20 cellular contexts compared by ENCODE assay signal in genomic region chr1:918353-918752, GRCh38. TPM values are rescaled to one million over a fixed set of nuclear protein-coding genes. Genes with fewer than 3 reads are reported as not detected.
DNase-seq lines count a peak whose midpoint lies in the region; ATAC-seq, FAIRE-seq and TF ChIP-seq lines count a peak whose summit lies in the region.
"Had no signal": no experiment of that assay in that cellular context is flagged by ENCODE, and none has a peak within 500 bp of the region (broad histone marks: within the 10 kb centered on the region; RNA-seq: fewer than 3 reads in every experiment).

No MANE protein-coding gene starts in this region.

- H3K23ac ChIP-seq in H1 (ENCODE audit: insufficient read length): no peak overlapping the region

- H3K4me3 ChIP-seq in HEK293 (ENCODE audit: low read depth, low read length) (no peak overlapping the region), H1 (ENCODE audit: extremely low read depth in 1 of 4, insufficient read depth in 2 of 4, low read depth in 3 of 4, low read length in 4 of 4) (no peak overlapping the region), prostate gland (no peak overlapping the region)

- H3K4me2 ChIP-seq in H1 (ENCODE audit: insufficient read depth in 1 of 2, low read depth in 2 of 2, low read length in 2 of 2): no peak overlapping the region
- H3K4me2 ChIP-seq: SK-N-SH had no signal

- no peak overlapping the region for H3K4ac ChIP-seq in H1 (replicated peaks; ENCODE audit: insufficient read length, low read depth, low read length)

- H4K20me1 ChIP-seq in H1 (replicated peaks in 1 of 2; ENCODE audit: control insufficient read depth in 1 of 2, insufficient read depth in 2 of 2, low read length in 2 of 2): peaks cover 12 to 25% of the 10 kb centered on the region in 2 experiments

- peaks cover 65% of the 10 kb centered on the region for H3K27me3 Mint-ChIP-seq in nephron progenitor cell (ENCODE audit: low read depth, poor library complexity)

- H4K8ac ChIP-seq in H1 (ENCODE audit: extremely low read depth, insufficient read depth, low read length): no peak overlapping the region

- DNase-seq in H1 (ENCODE audit: low read depth in 1 of 2, low spot score in 2 of 2) (no peak), nephron progenitor cell (peak; percentile 9), prostate gland (ENCODE audit: low spot score) (no peak), ACHN (no peak)
- DNase-seq: DMS53, EL, GF-D8, Kasumi-1, NCI-H1694 treated with DMSO at 0.1 percent for 48 hours, NCI-H2081 treated with DMSO at 0.1 percent for 48 hours, NCI-H2171 treated with DMSO at 0.1 percent for 48 hours, NCI-H526, SHP77, SK-N-SH had no signal

- intact Hi-C loops in prostate gland (cut with DNase I): no loop called here

- H3K56ac ChIP-seq in H1 (replicated peaks; ENCODE audit: insufficient read length, low read depth, low read length): no peak overlapping the region

- H3K4me1 ChIP-seq in HEK293 (ENCODE audit: control insufficient read depth, insufficient read depth, low read length) (peaks cover 32% of the 10 kb centered on the region), H1 (replicated peaks in 1 of 4; ENCODE audit: control insufficient read depth in 3 of 4, insufficient read depth in 4 of 4, low read length in 3 of 4) (peaks cover 0 to 17% (median 14%) of the 10 kb centered on the region in 4 experiments; a peak in 6 of 7 replicates), prostate gland (replicated peaks) (peaks cover 17% of the 10 kb centered on the region)

- TF ChIP-seq POLR2A in H1 (IDR thresholded peaks at IDR 0.05; ENCODE audit: control extremely low read depth in 1 of 2, low read depth in 2 of 2, low read length in 2 of 2) (no peak), prostate gland (IDR thresholded peaks at IDR 0.05) (no peak)

- peaks cover 84% of the 10 kb centered on the region for H3K4me1 Mint-ChIP-seq in nephron progenitor cell

- H3K27ac ChIP-seq in 22Rv1: peak overlapping the region; percentile 91
- no peak overlapping the region; the same call in 1 of the 2 replicates for H3K27ac ChIP-seq in HEK293 (ENCODE audit: extremely low read depth, low read depth, low read length)
- no peak overlapping the region for H3K27ac ChIP-seq in H1 (ENCODE audit: low read depth, low read length)
- no peak overlapping the region for H3K27ac ChIP-seq in prostate gland

- no peaks in the 10 kb centered on the region for H3K23me2 ChIP-seq in H1 (ENCODE audit: low read depth, low read length)

- peaks cover 4% of the 10 kb centered on the region for H3K36me3 Mint-ChIP-seq in nephron progenitor cell (ENCODE audit: low read depth)

- ATAC-seq in HG02840 (IDR thresholded peaks at IDR 0.05; ENCODE audit: low FRiP score, unreplicated experiment): no peak

- H2BK15ac ChIP-seq in H1 (ENCODE audit: low read length): 0 out of 2 replicates have a peak overlapping the region, but pooled peaks have one; percentile 29

- H2BK12ac ChIP-seq in H1 (ENCODE audit: low read depth, low read length): no peak overlapping the region

- in situ Hi-C loops in ACHN (cut with HindIII; ENCODE audit: low pct_ligation_motif_present, low pct_unique_long_range_greater_than_20kb, low sequenced_read_pairs): no loop called here

- no peak overlapping the region for H3K4me3 Mint-ChIP-seq in nephron progenitor cell

- CTCF ChIA-PET in HEK293 (lab: Yijun Ruan, JAX): interaction anchor here (0.6 to 1.2 kb wide), 2 partner anchors 10 to 89 kb away, joined by 3 to 4 read pairs; no protein-coding TSS in a partner anchor
- CTCF ChIA-PET in H1 (lab: Charles Lee; ENCODE audit: partially characterized antibody): interaction anchor here (0.6 to 3.0 kb wide), 3 partner anchors 13 to 281 kb away, joined by 3 to 20 read pairs (median 3); no protein-coding TSS in a partner anchor

- H3K18ac ChIP-seq in H1 (ENCODE audit: extremely low read depth, low read length): no peak overlapping the region

- no peak overlapping the region for H2BK20ac ChIP-seq in H1 (ENCODE audit: low read length)

- no peak overlapping the region for H2AFZ ChIP-seq in H1 (ENCODE audit: low read length)

- WGBS in H1 (ENCODE audit: extremely low coverage in 1 of 2, insufficient coverage in 1 of 2, insufficient read length in 1 of 2, insufficient replicate concordance in 2 of 2, low coverage in 1 of 2, low lambda C conversion rate in 2 of 2, missing lambda C conversion rate in 1 of 2), 2 experiments: 88% methylated on average over 12 of the region's 15 CpGs; no CpG with 5 or more reads in 1 of the 2 experiments
- WGBS in prostate gland: 78% methylated on average over 15 of the region's 15 CpGs

- 0 out of 2 replicates have a peak overlapping the region, but pooled peaks have one; percentile 39 for H2AK5ac ChIP-seq in H1 (ENCODE audit: low read depth, low read length)

- peaks cover 0 to 22% of the 10 kb centered on the region in 2 experiments; a peak in 1 of 3 replicates for H3K36me3 ChIP-seq in HEK293 (ENCODE audit: control insufficient read depth in 2 of 2, insufficient read depth in 1 of 2, low read length in 2 of 2)
- H3K36me3 ChIP-seq in H1 (ENCODE audit: control insufficient read depth in 2 of 4, insufficient read depth in 4 of 4, low read length in 3 of 4): no peaks in the 10 kb centered on the region
- no peaks in the 10 kb centered on the region for H3K36me3 ChIP-seq in prostate gland

- H3K79me1 ChIP-seq in H1 (ENCODE audit: low read depth, low read length): no peaks in the 10 kb centered on the region

- no peak overlapping the region for H3K27ac Mint-ChIP-seq in nephron progenitor cell

- no peaks in the 10 kb centered on the region for H3K79me2 ChIP-seq in H1 (ENCODE audit: control insufficient read depth in 1 of 2, insufficient read depth in 2 of 2, low read length in 2 of 2)

- no peak overlapping the region for H3K14ac ChIP-seq in H1 (ENCODE audit: insufficient read length)

- H4K91ac ChIP-seq in H1 (replicated peaks; ENCODE audit: insufficient read length, low read length): no peak overlapping the region

- H3K9ac ChIP-seq in H1 (replicated peaks in 1 of 4; ENCODE audit: extremely low read depth in 1 of 4, low read depth in 3 of 4, low read length in 3 of 4): no peak overlapping the region
- H3K9ac ChIP-seq: SK-N-SH had no signal

- TF ChIP-seq EP300 in H1 (IDR thresholded peaks at IDR 0.05; ENCODE audit: borderline replicate concordance in 1 of 2, low read depth in 2 of 2, low read length in 2 of 2): no peak

- TF ChIP-seq CTCF in 22Rv1 (IDR thresholded peaks at IDR 0.05): no peak
- no peak for TF ChIP-seq CTCF in HEK293 (tag by site-specific recombination; IDR thresholded peaks at IDR 0.05)
- TF ChIP-seq CTCF in H1 (IDR thresholded peaks at IDR 0.05; ENCODE audit: control extremely low read depth in 1 of 3, insufficient read depth in 1 of 3, low read depth in 1 of 3, low read length in 3 of 3): no peak
- no peak for TF ChIP-seq CTCF in nephron progenitor cell (IDR thresholded peaks at IDR 0.05)
- no peak for TF ChIP-seq CTCF in prostate gland (IDR thresholded peaks at IDR 0.05)

- no peaks in the 10 kb centered on the region for H3K9me3 ChIP-seq in HEK293 (ENCODE audit: control insufficient read depth, insufficient read depth, low read depth, low read length)
- H3K9me3 ChIP-seq in H1 (ENCODE audit: insufficient read depth in 2 of 2, low read depth in 1 of 2, low read length in 1 of 2): no peaks in the 10 kb centered on the region; a peak in 1 of 4 replicates
- H3K9me3 ChIP-seq in prostate gland: no peaks in the 10 kb centered on the region
- H3K9me3 ChIP-seq: SK-N-SH had no signal

- no peak overlapping the region for H2BK5ac ChIP-seq in H1 (ENCODE audit: low read depth, low read length)

- peaks cover 37 to 94% (median 80%) of the 10 kb centered on the region in 4 experiments for H3K27me3 ChIP-seq in H1 (replicated peaks in 1 of 4; ENCODE audit: control insufficient read depth in 3 of 4, extremely low read depth in 1 of 4, insufficient read depth in 3 of 4, low read length in 3 of 4)
- no peaks in the 10 kb centered on the region for H3K27me3 ChIP-seq in prostate gland (replicated peaks; ENCODE audit: insufficient read depth)

- no peak overlapping the region for H2BK120ac ChIP-seq in H1 (replicated peaks; ENCODE audit: low read depth, low read length)

- no peak for TF ChIP-seq RAD21 in H1 (IDR thresholded peaks at IDR 0.05 in 1 of 2, conservative IDR thresholded peaks at IDR 0.05 in 1 of 2; ENCODE audit: low read depth in 2 of 2, low read length in 2 of 2)

- POLR2A ChIA-PET in HEK293 (lab: Yijun Ruan, JAX) (interaction anchor here (0.5 to 5.2 kb wide), 4 partner anchors 13 to 40 kb away, joined by 4 to 106 read pairs (median 12); partner anchors contain the start of gene NOC2L), H1 (lab: Charles Lee; ENCODE audit: partially characterized antibody) (interaction anchor here (0.9 to 2.0 kb wide), 3 partner anchors 11 to 73 kb away, joined by 3 to 10 read pairs (median 4); no protein-coding TSS in a partner anchor)

- no peak overlapping the region for H4K5ac ChIP-seq in H1 (ENCODE audit: insufficient read length, low read depth, low read length)

- no peak for FAIRE-seq in H1 (lab: Jason Lieb, UNC)
- FAIRE-seq: D721Med, H54 had no signal

- no peaks in the 10 kb centered on the region for H3K9me3 Mint-ChIP-seq in nephron progenitor cell

RNA-seq across cellular contexts. Expression of gene SAMD11, which starts 5.4 kb away (rescaled TPM):
- 0.25 and 0.30 TPM in 2 replicates for total RNA-seq in H1 (2021; fragmentation: NEBNext Ultra II Directional; extraction: Animal tissue kit (Norgen Biotek cat#: 25700))
- polyA plus RNA-seq in H1 (2011; rRNA removed): 0.18 and 0.66 TPM in 2 replicates
- polyA plus RNA-seq in H1 (2011; cell fraction: cytosol; rRNA removed): 0.74 TPM
- polyA plus RNA-seq in H1 (2011; cell fraction: nucleus; rRNA removed): 2.3 TPM
- 0.13 to 0.43 TPM (median 0.25 TPM) in 3 of 4 replicates, not detected in the other for polyA plus RNA-seq in H1 (2012, experiment 1 of 2)
- polyA plus RNA-seq in H1 (2012, experiment 2 of 2): 1.7 TPM
- polyA plus RNA-seq in H1 (2013, experiment 1 of 2): 0.06 TPM
- 0.06 TPM for polyA plus RNA-seq in H1 (2013, experiment 2 of 2)
- polyA minus RNA-seq in H1 (2011; rRNA and poly(A)+ RNA removed): 0.10 TPM in 1 of 2 replicates, not detected in the other
- polyA minus RNA-seq in H1 (2011; cell fraction: cytosol; rRNA and poly(A)+ RNA removed): 11.0 TPM
- polyA minus RNA-seq in H1 (2011; cell fraction: nucleus; rRNA and poly(A)+ RNA removed): 1.3 TPM
- total RNA-seq in prostate gland: 10 to 100 TPM in 1 of 2 donors, 1 to 10 TPM in 1; 4.5 to 61.6 TPM
- total RNA-seq: MCF 10A had no signal

RNA-seq across cellular contexts. Expression of gene NOC2L, which starts 40.7 kb away (rescaled TPM):
- total RNA-seq in H1 (2021; fragmentation: NEBNext Ultra II Directional; extraction: Animal tissue kit (Norgen Biotek cat#: 25700)): 130 TPM in 2 replicates
- 74.7 and 115 TPM in 2 replicates for polyA plus RNA-seq in H1 (2011; rRNA removed)
- polyA plus RNA-seq in H1 (2011; cell fraction: cytosol; rRNA removed): 102 TPM
- 134 TPM for polyA plus RNA-seq in H1 (2011; cell fraction: nucleus; rRNA removed)
- 82.3 to 121 TPM (median 117 TPM) in 4 replicates for polyA plus RNA-seq in H1 (2012, experiment 1 of 2)
- 111 TPM for polyA plus RNA-seq in H1 (2012, experiment 2 of 2)
- polyA plus RNA-seq in H1 (2013, experiment 1 of 2): 70.9 TPM
- 66.0 TPM for polyA plus RNA-seq in H1 (2013, experiment 2 of 2)
- polyA minus RNA-seq in H1 (2011; rRNA and poly(A)+ RNA removed): 83.7 and 85.6 TPM in 2 replicates
- polyA minus RNA-seq in H1 (2011; cell fraction: cytosol; rRNA and poly(A)+ RNA removed): 73.3 TPM
- 46.5 TPM for polyA minus RNA-seq in H1 (2011; cell fraction: nucleus; rRNA and poly(A)+ RNA removed)
- 10 to 100 TPM; 43.2 to 65.5 TPM for total RNA-seq in prostate gland

RNA-seq across cellular contexts. Expression of gene KLHL17, which starts 42.0 kb away (rescaled TPM):
- total RNA-seq in H1 (2021; fragmentation: NEBNext Ultra II Directional; extraction: Animal tissue kit (Norgen Biotek cat#: 25700)): 30.1 and 32.6 TPM in 2 replicates
- 36.1 and 62.3 TPM in 2 replicates for polyA plus RNA-seq in H1 (2011; rRNA removed)
- polyA plus RNA-seq in H1 (2011; cell fraction: cytosol; rRNA removed): 40.0 TPM
- polyA plus RNA-seq in H1 (2011; cell fraction: nucleus; rRNA removed): 508 TPM
- polyA plus RNA-seq in H1 (2012, experiment 1 of 2): 23.1 to 39.3 TPM (median 34.1 TPM) in 4 replicates
- polyA plus RNA-seq in H1 (2012, experiment 2 of 2): 21.6 TPM
- 30.7 TPM for polyA plus RNA-seq in H1 (2013, experiment 1 of 2)
- polyA plus RNA-seq in H1 (2013, experiment 2 of 2): 26.7 TPM
- 5.8 and 7.8 TPM in 2 replicates for polyA minus RNA-seq in H1 (2011; rRNA and poly(A)+ RNA removed)
- 14.6 TPM for polyA minus RNA-seq in H1 (2011; cell fraction: cytosol; rRNA and poly(A)+ RNA removed)
- polyA minus RNA-seq in H1 (2011; cell fraction: nucleus; rRNA and poly(A)+ RNA removed): 47.3 TPM
- 10 to 100 TPM; 10.9 to 24.5 TPM for total RNA-seq in prostate gland

RNA-seq across cellular contexts. Expression of gene PLEKHN1, which starts 47.9 kb away (rescaled TPM):
- 1.5 TPM in 2 replicates for total RNA-seq in H1 (2021; fragmentation: NEBNext Ultra II Directional; extraction: Animal tissue kit (Norgen Biotek cat#: 25700))
- 0.39 and 1.2 TPM in 2 replicates for polyA plus RNA-seq in H1 (2011; rRNA removed)
- 0.65 TPM for polyA plus RNA-seq in H1 (2011; cell fraction: cytosol; rRNA removed)
- 4.0 TPM for polyA plus RNA-seq in H1 (2011; cell fraction: nucleus; rRNA removed)
- polyA plus RNA-seq in H1 (2012, experiment 1 of 2): 0.94 to 1.3 TPM (median 1.00 TPM) in 4 replicates
- polyA plus RNA-seq in H1 (2012, experiment 2 of 2): 0.51 TPM
- 1.1 TPM for polyA plus RNA-seq in H1 (2013, experiment 1 of 2)
- 1.3 TPM for polyA plus RNA-seq in H1 (2013, experiment 2 of 2)
- 0.06 and 0.10 TPM in 2 replicates for polyA minus RNA-seq in H1 (2011; rRNA and poly(A)+ RNA removed)
- 0.88 TPM for polyA minus RNA-seq in H1 (2011; cell fraction: cytosol; rRNA and poly(A)+ RNA removed)
- 1.3 TPM for polyA minus RNA-seq in H1 (2011; cell fraction: nucleus; rRNA and poly(A)+ RNA removed)
- total RNA-seq in prostate gland: 1 to 10 TPM; 1.4 to 6.4 TPM
- polyA plus RNA-seq: SK-N-SH had no signal
